Comparison of ENCODE assay signal across 15 cellular contexts in genomic region chr17:694239-694638, GRCh38. TPM values are rescaled to one million over a fixed set of nuclear protein-coding genes. Genes with fewer than 3 reads are reported as not detected.
A peak's percentile ranks its signal among the peaks of the same experiment; 100 is the strongest.
DNase-seq lines count a peak whose midpoint lies in the region; TF ChIP-seq lines count a peak whose summit lies in the region.
"Had no signal": no experiment of that assay in that cellular context is flagged by ENCODE, and none has a peak within 500 bp of the region (broad histone marks: within the 10 kb centered on the region; RNA-seq: fewer than 3 reads in every experiment).

No MANE protein-coding gene starts in this region.

- H3K9ac ChIP-seq in mesenchymal stem cell (ENCODE audit: low read length): peak overlapping the region; percentile 74

- H2BK120ac ChIP-seq in mesenchymal stem cell (ENCODE audit: low read depth, low read length): no peak overlapping the region

- no peaks in the 10 kb centered on the region for H3K27me3 Mint-ChIP-seq in activated T-cell treated with anti-CD3 and anti-CD28 coated beads, Interleukin-2, amount 50 U/mL, for 24 hours
- H3K27me3 Mint-ChIP-seq in nephron progenitor cell (ENCODE audit: low read depth, poor library complexity): no peaks in the 10 kb centered on the region
- H3K27me3 Mint-ChIP-seq: activated CD4-positive, alpha-beta T cell treated with anti-CD3 and anti-CD28 coated beads, Interleukin-2, amount 10 ng/mL, durations not matched to agents 24 days and 14 days; activated naive CD8-positive, alpha-beta T cell treated with anti-CD3 and anti-CD28 coated beads, Interleukin-2, amount 10 ng/mL, durations not matched to agents 7 days and 5 days; CD4-positive, alpha-beta T cell had no signal

- peaks cover 14% of the 10 kb centered on the region for H3K79me1 ChIP-seq in mesenchymal stem cell (replicated peaks; ENCODE audit: low read length, poor library complexity, severe bottlenecking)

- no peak overlapping the region for H3K4me3 Mint-ChIP-seq in activated T-cell treated with anti-CD3 and anti-CD28 coated beads, Interleukin-2, amount 50 U/mL, for 24 hours
- no peak overlapping the region for H3K4me3 Mint-ChIP-seq in nephron progenitor cell
- H3K4me3 Mint-ChIP-seq: activated CD4-positive, alpha-beta T cell treated with anti-CD3 and anti-CD28 coated beads, Interleukin-2, amount 10 ng/mL, durations not matched to agents 24 days and 14 days; activated naive CD8-positive, alpha-beta T cell treated with anti-CD3 and anti-CD28 coated beads, Interleukin-2, amount 10 ng/mL, durations not matched to agents 7 days and 5 days; CD4-positive, alpha-beta T cell; natural killer cell had no signal

- H3K14ac ChIP-seq in mesenchymal stem cell (ENCODE audit: low read length in 2 of 2): no peak overlapping the region

- no peak for TF ChIP-seq EP300 in ovary (IDR thresholded peaks at IDR 0.05)

- no peaks in the 10 kb centered on the region for H3K4me1 Mint-ChIP-seq in activated T-cell treated with anti-CD3 and anti-CD28 coated beads, Interleukin-2, amount 50 U/mL, for 24 hours (ENCODE audit: low read depth)
- peaks cover 29% of the 10 kb centered on the region for H3K4me1 Mint-ChIP-seq in nephron progenitor cell
- H3K4me1 Mint-ChIP-seq: natural killer cell had no signal

- no peak overlapping the region for H4K91ac ChIP-seq in mesenchymal stem cell (ENCODE audit: low read length)

- no peak overlapping the region for H3K23ac ChIP-seq in mesenchymal stem cell (ENCODE audit: low read length in 2 of 2)

- no peak overlapping the region for H3K18ac ChIP-seq in mesenchymal stem cell (ENCODE audit: low read depth in 1 of 2, low read length in 2 of 2)

- peak; percentile 87 for DNase-seq in AG08395 (ENCODE audit: low spot score)
- peak; percentile 98 for DNase-seq in M059J (ENCODE audit: low read depth)
- peak; percentile 97 for DNase-seq in choroid plexus epithelial cell (ENCODE audit: low read depth)
- DNase-seq in mesenchymal stem cell: peak; percentile 92
- no peak for DNase-seq in activated T-cell treated with anti-CD3 and anti-CD28 coated beads, Interleukin-2, amount 50 U/mL, for 24 hours
- DNase-seq in stimulated activated CD4-positive, alpha-beta T cell treated with anti-CD3 and anti-CD28 coated beads, Interleukin-4, amount 100 ng/mL, for 1 hour: no peak
- DNase-seq in nephron progenitor cell: no peak
- no peak for DNase-seq in ovary
- DNase-seq: activated CD4-positive, alpha-beta T cell treated with anti-CD3 and anti-CD28 coated beads, Interleukin-2, amount 10 ng/mL, durations not matched to agents 24 days and 14 days; activated naive CD8-positive, alpha-beta T cell treated with anti-CD3 and anti-CD28 coated beads, Interleukin-2, amount 10 ng/mL, durations not matched to agents 7 days and 5 days; CD4-positive, alpha-beta T cell; glutamatergic neuron; natural killer cell; NCI-H1436 treated with DMSO at 0.1 percent for 48 hours; RPMI8226 had no signal

- under 1% methylated on average over 9 of the region's 9 CpGs for WGBS in mesenchymal stem cell
- WGBS in ovary, 3 donors: 19 to 53% (median 26%) methylated on average over 9 of the region's 9 CpGs

- H3K4me3 ChIP-seq in choroid plexus epithelial cell (ENCODE audit: low read depth, low read length): no peak overlapping the region
- peak overlapping the region in 1 of 2 experiments; percentile 48 for H3K4me3 ChIP-seq in mesenchymal stem cell (ENCODE audit: insufficient read depth in 1 of 2, low read depth in 1 of 2, low read length in 2 of 2)
- H3K4me3 ChIP-seq in ovary: no peak overlapping the region

- no peak overlapping the region for H2BK5ac ChIP-seq in mesenchymal stem cell (ENCODE audit: low read depth, low read length, poor library complexity, severe bottlenecking)

- H2AK5ac ChIP-seq in mesenchymal stem cell (ENCODE audit: low read length, severe bottlenecking): no peak overlapping the region

- intact Hi-C loops in ovary (cut with DNase I): no loop called here

- H3K9me3 Mint-ChIP-seq in activated T-cell treated with anti-CD3 and anti-CD28 coated beads, Interleukin-2, amount 50 U/mL, for 24 hours: no peaks in the 10 kb centered on the region
- no peaks in the 10 kb centered on the region for H3K9me3 Mint-ChIP-seq in nephron progenitor cell
- H3K9me3 Mint-ChIP-seq: activated CD4-positive, alpha-beta T cell treated with anti-CD3 and anti-CD28 coated beads, Interleukin-2, amount 10 ng/mL, durations not matched to agents 24 days and 14 days; activated naive CD8-positive, alpha-beta T cell treated with anti-CD3 and anti-CD28 coated beads, Interleukin-2, amount 10 ng/mL, durations not matched to agents 7 days and 5 days; CD4-positive, alpha-beta T cell; natural killer cell had no signal

- no peak overlapping the region for H3K27ac Mint-ChIP-seq in activated T-cell treated with anti-CD3 and anti-CD28 coated beads, Interleukin-2, amount 50 U/mL, for 24 hours
- H3K27ac Mint-ChIP-seq in nephron progenitor cell: no peak overlapping the region
- H3K27ac Mint-ChIP-seq: activated CD4-positive, alpha-beta T cell treated with anti-CD3 and anti-CD28 coated beads, Interleukin-2, amount 10 ng/mL, durations not matched to agents 24 days and 14 days; CD4-positive, alpha-beta T cell; natural killer cell had no signal

- H3K27me3 ChIP-seq in mesenchymal stem cell (ENCODE audit: control insufficient read depth in 1 of 2, insufficient read depth in 1 of 2, low read length in 2 of 2): no peaks in the 10 kb centered on the region
- H3K27me3 ChIP-seq in ovary: no peaks in the 10 kb centered on the region

- peaks cover 18 to 65% of the 10 kb centered on the region in 2 experiments for H3K36me3 ChIP-seq in mesenchymal stem cell (ENCODE audit: control insufficient read depth in 1 of 2, insufficient read depth in 2 of 2, low read depth in 1 of 2, low read length in 2 of 2)
- no peaks in the 10 kb centered on the region for H3K36me3 ChIP-seq in ovary

- no peak overlapping the region for H3K4ac ChIP-seq in mesenchymal stem cell (ENCODE audit: low read depth in 1 of 2, low read length in 2 of 2)

- H3K27ac ChIP-seq in mesenchymal stem cell (ENCODE audit: low read length, poor library complexity, severe bottlenecking) (peak overlapping the region; percentile 100), ovary (no peak overlapping the region)

- H3K4me2 ChIP-seq in mesenchymal stem cell (ENCODE audit: low read length, poor library complexity, severe bottlenecking): no peak overlapping the region

- H2BK15ac ChIP-seq in mesenchymal stem cell (ENCODE audit: low read depth, poor library complexity, severe bottlenecking): no peak overlapping the region

- TF ChIP-seq CTCF in choroid plexus epithelial cell (conservative IDR thresholded peaks at IDR 0.05; ENCODE audit: low read depth, low read length) (no peak), nephron progenitor cell (IDR thresholded peaks at IDR 0.05) (no peak), ovary (IDR thresholded peaks at IDR 0.05) (no peak)

- H3K9me3 ChIP-seq in mesenchymal stem cell (ENCODE audit: control insufficient read depth, low read length) (no peaks in the 10 kb centered on the region), ovary (no peaks in the 10 kb centered on the region)

- H3K36me3 Mint-ChIP-seq in activated T-cell treated with anti-CD3 and anti-CD28 coated beads, Interleukin-2, amount 50 U/mL, for 24 hours (ENCODE audit: low read depth): peaks cover 90% of the 10 kb centered on the region
- peaks cover 33% of the 10 kb centered on the region for H3K36me3 Mint-ChIP-seq in nephron progenitor cell (ENCODE audit: low read depth)

- peaks cover 11% of the 10 kb centered on the region for H3K4me1 ChIP-seq in mesenchymal stem cell (ENCODE audit: control insufficient read depth, insufficient read depth, low read depth, low read length)
- H3K4me1 ChIP-seq in ovary (ENCODE audit: insufficient read depth): peaks cover 8% of the 10 kb centered on the region

- no peak overlapping the region for H2AFZ ChIP-seq in mesenchymal stem cell (ENCODE audit: low read depth, low read length)

- no peak for TF ChIP-seq POLR2A in ovary (IDR thresholded peaks at IDR 0.05)

- H4K8ac ChIP-seq in mesenchymal stem cell (ENCODE audit: low read length): no peak overlapping the region

- no peak overlapping the region for H2BK12ac ChIP-seq in mesenchymal stem cell (ENCODE audit: low read length in 2 of 2)

RNA-seq across cellular contexts. Expression of gene VPS53, which starts 20.4 kb away (rescaled TPM):
- total RNA-seq in M059J (2014; rRNA removed; shearing (Covaris generic)): 6.7 and 10.1 TPM in 2 replicates
- polyA plus RNA-seq in mesenchymal stem cell (2013, experiment 1 of 2): 19.2 TPM
- 19.3 TPM for polyA plus RNA-seq in mesenchymal stem cell (2013, experiment 2 of 2)
- total RNA-seq in ovary: 10 to 100 TPM in 6 of 7 donors, 1 to 10 TPM in 1; 9.3 to 82.1 (median 58.2) TPM
- polyA plus RNA-seq in ovary: 10 to 100 TPM in 1 of 2 donors, 1 to 10 TPM in 1; 9.1 to 18.8 TPM

RNA-seq across cellular contexts. Expression of gene TLCD3A, which starts 38.2 kb away (rescaled TPM):
- total RNA-seq in M059J (2014; rRNA removed; shearing (Covaris generic)): 32.8 and 37.1 TPM in 2 replicates
- polyA plus RNA-seq in mesenchymal stem cell (2013, experiment 1 of 2): 29.2 TPM
- 30.4 TPM for polyA plus RNA-seq in mesenchymal stem cell (2013, experiment 2 of 2)
- total RNA-seq in ovary: 10 to 100 TPM in 5 of 7 donors, 1 to 10 TPM in 2; 3.0 to 17.8 (median 13.1) TPM
- polyA plus RNA-seq in ovary: 10 to 100 TPM in 1 of 2 donors, 1 to 10 TPM in 1; 5.5 to 14.8 TPM

RNA-seq across cellular contexts. Expression of gene GEMIN4, which starts 57.8 kb away (rescaled TPM):
- 6.7 and 13.4 TPM in 2 replicates for total RNA-seq in M059J (2014; rRNA removed; shearing (Covaris generic))
- polyA plus RNA-seq in mesenchymal stem cell (2013, experiment 1 of 2): 6.4 TPM
- polyA plus RNA-seq in mesenchymal stem cell (2013, experiment 2 of 2): 6.6 TPM
- 10 to 100 TPM; 10.9 to 31.3 (median 24.4) TPM for total RNA-seq in ovary
- 10 to 100 TPM; 10.9 to 13.9 TPM for polyA plus RNA-seq in ovary

Comparison
In these comparisons a context has a peak if more than half of its experiments do, and no peak if none do; other contexts are left out.
1. DNase-seq: peak in AG08395 (single experiment), M059J (single experiment), choroid plexus epithelial cell (single experiment) and mesenchymal stem cell (single experiment); none in activated T-cell treated with anti-CD3 and anti-CD28 coated beads, Interleukin-2, amount 50 U/mL, for 24 hours (single experiment), stimulated activated CD4-positive, alpha-beta T cell treated with anti-CD3 and anti-CD28 coated beads, Interleukin-4, amount 100 ng/mL, for 1 hour (single experiment), nephron progenitor cell (single experiment) and ovary (0 of 5).